ENCODE assay signal across 14 cellular contexts in the genomic region with DNA sequence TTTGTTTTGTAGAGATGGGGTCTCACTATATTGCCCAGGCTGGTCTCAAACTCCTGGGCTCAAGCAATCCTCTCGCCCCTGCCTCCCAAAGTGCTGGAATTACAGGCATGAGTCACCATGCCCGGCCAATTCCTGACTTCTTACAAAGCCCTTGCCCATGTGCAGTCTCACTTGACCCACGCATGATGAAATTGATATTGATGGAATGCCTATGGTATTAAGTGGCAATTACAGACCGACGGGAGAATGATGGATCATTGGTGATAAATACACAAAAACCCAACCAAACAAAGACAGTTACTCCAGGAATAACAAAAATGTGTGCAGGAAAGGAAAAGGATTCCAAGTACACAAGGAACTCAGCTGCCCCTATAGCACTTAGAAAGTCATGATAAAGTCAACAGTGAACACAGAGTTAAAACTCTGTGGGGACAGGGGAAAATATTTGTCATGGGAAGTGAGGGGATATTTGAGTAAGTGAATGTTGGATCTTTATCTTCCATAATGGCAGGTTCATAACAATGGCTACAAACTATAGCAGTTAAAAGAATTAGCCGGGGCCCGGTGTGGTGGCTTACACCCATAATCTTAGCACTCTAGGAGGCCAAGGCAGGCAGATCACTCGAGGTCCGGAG. TPM values are rescaled to one million over a fixed set of nuclear protein-coding genes. Genes with fewer than 3 reads are reported as not detected.
DNase-seq lines count a peak whose midpoint lies in the region; ATAC-seq, FAIRE-seq and TF ChIP-seq lines count a peak whose summit lies in the region.
"Had no signal": no experiment of that assay in that cellular context is flagged by ENCODE, and none has a peak within 500 bp of the region (broad histone marks: within the 10 kb centered on the region; RNA-seq: fewer than 3 reads in every experiment).

No MANE protein-coding gene starts in this region.

- no peaks in the 10 kb centered on the region for H3K36me3 ChIP-seq in sigmoid colon
- H3K36me3 ChIP-seq: adrenal gland had no signal

- no peak overlapping the region for H3K4me3 Mint-ChIP-seq in osteocyte (ENCODE audit: unreplicated experiment)
- H3K4me3 Mint-ChIP-seq: CD4-positive, alpha-beta T cell had no signal

- H3K4me1 ChIP-seq in sigmoid colon: peaks cover 0 to 14% (median 9%) of the 10 kb centered on the region in 4 donors

- H3K27ac ChIP-seq in sigmoid colon: no peak overlapping the region
- H3K27ac ChIP-seq: adrenal gland had no signal

- peak overlapping the region; percentile 70 for H3K27ac Mint-ChIP-seq in osteocyte (ENCODE audit: unreplicated experiment)
- H3K27ac Mint-ChIP-seq: CD4-positive, alpha-beta T cell had no signal

- no peak for ATAC-seq in GM19328 (IDR thresholded peaks at IDR 0.05; ENCODE audit: unreplicated experiment)
- ATAC-seq: stimulated activated naive CD8-positive, alpha-beta T cell treated with anti-CD3 and anti-CD28 coated beads, Interleukin-15, Interleukin-2, amounts not matched to agents 100 U/mL and 50 U/mL, for 24 hours had no signal

- no peak for TF ChIP-seq POLR2A in sigmoid colon (IDR thresholded peaks at IDR 0.05)

- no peaks in the 10 kb centered on the region for H3K27me3 Mint-ChIP-seq in osteocyte (ENCODE audit: unreplicated experiment)
- H3K27me3 Mint-ChIP-seq: CD4-positive, alpha-beta T cell had no signal

- H3K36me3 Mint-ChIP-seq in osteocyte (ENCODE audit: unreplicated experiment): peaks cover 3% of the 10 kb centered on the region

- TF ChIP-seq CTCF in osteocyte (IDR thresholded peaks at IDR 0.05) (no peak), sigmoid colon (IDR thresholded peaks at IDR 0.05) (no peak)

- no peaks in the 10 kb centered on the region for H3K27me3 ChIP-seq in sigmoid colon
- H3K27me3 ChIP-seq: adrenal gland had no signal

- WGBS in sigmoid colon, 2 donors: 95% methylated on average over 9 of the region's 9 CpGs

- no peak for FAIRE-seq in RCC 7860 (lab: Jason Lieb, UNC)

- H3K4me1 Mint-ChIP-seq in osteocyte (ENCODE audit: unreplicated experiment): peaks cover 23% of the 10 kb centered on the region

- intact Hi-C loops in sigmoid colon (cut with DNase I): no loop called here

- no peaks in the 10 kb centered on the region for H3K9me3 ChIP-seq in sigmoid colon
- H3K9me3 ChIP-seq: adrenal gland had no signal

- DNase-seq in EH (ENCODE audit: low read depth) (peak; percentile 85), RCC 7860 (ENCODE audit: low spot score) (peak; percentile 56), dermis microvascular lymphatic vessel endothelial cell (ENCODE audit: low read depth in 2 of 2) (peak; percentile 17 to 53), osteocyte (ENCODE audit: extremely low spot score, unreplicated experiment) (no peak), sigmoid colon (no peak), T-helper 1 cell (no peak), NCI-H2107 (lab: John Stamatoyannopoulos, UW) (no peak)
- DNase-seq: adrenal gland; CD4-positive, alpha-beta T cell; NCI-H1105; NCI-H526; SHP77; stimulated activated naive CD8-positive, alpha-beta T cell treated with anti-CD3 and anti-CD28 coated beads, Interleukin-15, Interleukin-2, amounts not matched to agents 100 U/mL and 50 U/mL, for 24 hours had no signal

- TF ChIP-seq EP300 in sigmoid colon (IDR thresholded peaks at IDR 0.05): no peak

- H3K4me3 ChIP-seq in sigmoid colon: no peak overlapping the region
- H3K4me3 ChIP-seq: adrenal gland had no signal

- no peaks in the 10 kb centered on the region for H3K9me3 Mint-ChIP-seq in osteocyte (ENCODE audit: unreplicated experiment)

RNA-seq across cellular contexts. Expression of a gene that starts 21.6 kb away (rescaled TPM):
- total RNA-seq in dermis microvascular lymphatic vessel endothelial cell (30.0 and 32.6 TPM in 2 replicates), osteocyte (55.3 and 62.0 TPM in 2 replicates), sigmoid colon (10 to 100 TPM in 1 of 4 donors, 1 to 10 TPM in 3; 7.2 to 11.9 (median 8.6) TPM)
- polyA plus RNA-seq in sigmoid colon: 1 to 10 TPM; 1.2 to 4.6 (median 1.4) TPM

RNA-seq across cellular contexts. Expression of a gene that starts 54.9 kb away (rescaled TPM):
- total RNA-seq in dermis microvascular lymphatic vessel endothelial cell: not detected in 2 replicates
- not detected in 2 replicates for total RNA-seq in osteocyte
- total RNA-seq in sigmoid colon: 1 to 10 TPM in 1 of 4 donors, not detected in 3; 3.3 TPM
- 1 to 10 TPM in 2 of 3 donors, not detected in 1; 1.8 to 3.0 TPM for polyA plus RNA-seq in sigmoid colon
- total RNA-seq: CD4-positive, alpha-beta T cell had no signal

Comparison
In these comparisons a context has a peak if more than half of its experiments do, and no peak if none do; other contexts are left out.
1. DNase-seq: peak in EH (single experiment), RCC 7860 (single experiment) and dermis microvascular lymphatic vessel endothelial cell (2 of 2); none in osteocyte (single experiment), sigmoid colon (single experiment), T-helper 1 cell (0 of 5) and NCI-H2107 (single experiment).